In genomic region chr5:180315762-180316212, GRCh38 we compare ENCODE assay signal across 9 cellular contexts. TPM values are rescaled to one million over a fixed set of nuclear protein-coding genes. Genes with fewer than 3 reads are reported as not detected.
A peak's percentile ranks its signal among the peaks of the same experiment; 100 is the strongest.
DNase-seq lines count a peak whose midpoint lies in the region; TF ChIP-seq lines count a peak whose summit lies in the region.
"Had no signal": no experiment of that assay in that cellular context is flagged by ENCODE, and none has a peak within 500 bp of the region (broad histone marks: within the 10 kb centered on the region; RNA-seq: fewer than 3 reads in every experiment).

No MANE protein-coding gene starts in this region.

- no peaks in the 10 kb centered on the region for H3K27me3 Mint-ChIP-seq in neural crest cell (ENCODE audit: low read depth)

- TF ChIP-seq CTCF in DOHH2 (IDR thresholded peaks at IDR 0.05; ENCODE audit: low read depth, low read length, poor library complexity, severe bottlenecking) (peak; percentile 96), esophagus muscularis mucosa (IDR thresholded peaks at IDR 0.05) (peak; percentile 75 to 94 (median 82)), neural crest cell (conservative IDR thresholded peaks at IDR 0.05) (peak; percentile 82)

- no peaks in the 10 kb centered on the region for H3K4me1 ChIP-seq in DOHH2 (ENCODE audit: control insufficient read depth, low read length)
- peaks cover 0 to 8% (median 0%) of the 10 kb centered on the region in 4 donors for H3K4me1 ChIP-seq in esophagus muscularis mucosa

- no peak overlapping the region for H3K4me2 ChIP-seq in DOHH2 (ENCODE audit: low read length)

- TF ChIP-seq EP300 in esophagus muscularis mucosa (IDR thresholded peaks at IDR 0.05): no peak

- H3K9me3 ChIP-seq in DOHH2 (ENCODE audit: control insufficient read depth, insufficient read depth, low read length) (no peaks in the 10 kb centered on the region), esophagus muscularis mucosa (no peaks in the 10 kb centered on the region)

- intact Hi-C loops in esophagus muscularis mucosa (cut with DNase I): no loop called here

- H3K4me3 ChIP-seq in DOHH2 (ENCODE audit: low read length) (no peak overlapping the region), esophagus muscularis mucosa (no peak overlapping the region)

- no peaks in the 10 kb centered on the region for H4K20me1 ChIP-seq in DOHH2 (ENCODE audit: control insufficient read depth, insufficient read depth, low read depth, low read length)

- H3K27ac ChIP-seq in DOHH2 (ENCODE audit: low read depth, low read length): no peak overlapping the region
- H3K27ac ChIP-seq in esophagus muscularis mucosa (replicated peaks in 1 of 4): no peak overlapping the region
- H3K27ac ChIP-seq in substantia nigra (ENCODE audit: low read depth, low read length, poor library complexity, severe bottlenecking): no peak overlapping the region

- no peaks in the 10 kb centered on the region for H3K36me3 ChIP-seq in DOHH2 (ENCODE audit: control insufficient read depth, low read length)
- H3K36me3 ChIP-seq in esophagus muscularis mucosa: peaks cover 0 to 62% (median 25%) of the 10 kb centered on the region in 4 donors

- no peaks in the 10 kb centered on the region for H3K9me3 Mint-ChIP-seq in neural crest cell
- H3K9me3 Mint-ChIP-seq: T-helper 1 cell treated with Interleukin-12 subunit alpha and Interleukin-12 subunit beta and Interleukin-4 antibody, amounts not matched to agents 30 μg/mL and 1 μg/mL, for 36 hours had no signal

- WGBS in esophagus muscularis mucosa: 64% methylated on average over 9 of the region's 9 CpGs

- H3K36me3 Mint-ChIP-seq in neural crest cell (ENCODE audit: low read depth): peaks cover 8% of the 10 kb centered on the region

- no peaks in the 10 kb centered on the region for H3F3A ChIP-seq in DOHH2 (ENCODE audit: control insufficient read depth, insufficient read depth)

- H3K4me1 Mint-ChIP-seq in neural crest cell: no peaks in the 10 kb centered on the region

- DNase-seq in HCEC 1CT (peak; percentile 48), NCI-H69 (lab: John Stamatoyannopoulos, UW) (peak; percentile 67), activated T-cell treated with anti-CD3 and anti-CD28 coated beads for 24 hours (ENCODE audit: low read depth) (peak; percentile 63), esophagus muscularis mucosa (ENCODE audit: extremely low spot score) (no peak), neural crest cell (ENCODE audit: low read depth, low spot score) (peak; percentile 70), substantia nigra (lab: John Stamatoyannopoulos, UW) (peak in 45 of 49 donors; percentile 7 to 80 (median 50)), cerebellar nuclear complex (lab: John Stamatoyannopoulos, UW) (no peak)

- H3K27me3 ChIP-seq in DOHH2 (ENCODE audit: control insufficient read depth, low read length): no peaks in the 10 kb centered on the region
- H3K27me3 ChIP-seq in esophagus muscularis mucosa: no peaks in the 10 kb centered on the region

- no peaks in the 10 kb centered on the region for H3K79me2 ChIP-seq in DOHH2 (ENCODE audit: control insufficient read depth, low read length)

- TF ChIP-seq POLR2A in esophagus muscularis mucosa (IDR thresholded peaks at IDR 0.05; ENCODE audit: low read depth): no peak

- H3K9me2 ChIP-seq in DOHH2 (replicated peaks; ENCODE audit: control insufficient read depth, low read length): no peaks in the 10 kb centered on the region

- H3K4me3 Mint-ChIP-seq in neural crest cell: no peak overlapping the region
- H3K4me3 Mint-ChIP-seq: T-helper 1 cell treated with Interleukin-12 subunit alpha and Interleukin-12 subunit beta and Interleukin-4 antibody, amounts not matched to agents 30 μg/mL and 1 μg/mL, for 36 hours had no signal

- no peak overlapping the region for H3K27ac Mint-ChIP-seq in neural crest cell (ENCODE audit: unreplicated experiment)
- H3K27ac Mint-ChIP-seq: T-helper 1 cell treated with Interleukin-12 subunit alpha and Interleukin-12 subunit beta and Interleukin-4 antibody, amounts not matched to agents 30 μg/mL and 1 μg/mL, for 36 hours had no signal

RNA-seq across cellular contexts. Expression of gene MAPK9, which starts 23.9 kb away (rescaled TPM):
- total RNA-seq in esophagus muscularis mucosa: 10 to 100 TPM; 36.4 to 42.3 (median 37.8) TPM
- 36.1 and 36.8 TPM in 2 replicates for total RNA-seq in neural crest cell

RNA-seq across cellular contexts. Expression of gene GFPT2, which starts 37.3 kb away (rescaled TPM):
- total RNA-seq in esophagus muscularis mucosa (100 to 1,000 TPM in 1 of 4 donors, 10 to 100 TPM in 3; 30.1 to 114 (median 33.6) TPM), neural crest cell (11.1 and 12.5 TPM in 2 replicates)

Comparison
In these comparisons a context has a peak if more than half of its experiments do, and no peak if none do; other contexts are left out.
1. DNase-seq: peak in HCEC 1CT (single experiment), NCI-H69 (single experiment), activated T-cell treated with anti-CD3 and anti-CD28 coated beads for 24 hours (single experiment), neural crest cell (single experiment) and substantia nigra (45 of 49); none in esophagus muscularis mucosa (single experiment) and cerebellar nuclear complex (0 of 2).
2. Peak in every context shown above with its lines, with median percentiles within 50 percentile points of each other: CTCF ChIP-seq.